In genomic region chr5:139649082-139649991, GRCh38 we compare ENCODE assay signal across 8 cellular contexts. TPM values are rescaled to one million over a fixed set of nuclear protein-coding genes. Genes with fewer than 3 reads are reported as not detected.
DNase-seq lines count a peak whose midpoint lies in the region; ATAC-seq, FAIRE-seq and TF ChIP-seq lines count a peak whose summit lies in the region.

No MANE protein-coding gene starts in this region.

- TF ChIP-seq CTCF in astrocyte (IDR thresholded peaks at IDR 0.05; ENCODE audit: insufficient read depth, low read depth, low read length): no peak

- ATAC-seq in stimulated activated effector memory CD8-positive, alpha-beta T cell treated with anti-CD3 and anti-CD28 coated beads, Interleukin-12 subunit alpha, Interleukin-12 subunit beta, amount 100 ng/mL, for 72 hours: peak; percentile 2
- no peak for ATAC-seq in HG03460 (IDR thresholded peaks at IDR 0.05; ENCODE audit: unreplicated experiment)

- H3K9me3 ChIP-seq in astrocyte (ENCODE audit: insufficient read depth, low read depth, low read length): no peaks in the 10 kb centered on the region

- peaks cover 44% of the 10 kb centered on the region for H4K20me1 ChIP-seq in astrocyte (ENCODE audit: insufficient read depth, low read length)

- H3K79me2 ChIP-seq in astrocyte (ENCODE audit: insufficient read depth, low read length): peaks cover 63% of the 10 kb centered on the region

- H3K27ac ChIP-seq in astrocyte (ENCODE audit: low read depth, low read length): peak overlapping the region; percentile 94

- H3K4me2 ChIP-seq in astrocyte (ENCODE audit: low read length): peak overlapping the region; percentile 87

- no peaks in the 10 kb centered on the region for H3K27me3 ChIP-seq in astrocyte (ENCODE audit: insufficient read depth, low read length)

- H2AFZ ChIP-seq in astrocyte (ENCODE audit: low read depth, low read length): no peak overlapping the region

- peaks cover 33% of the 10 kb centered on the region for H3K4me1 Mint-ChIP-seq in astrocyte (ENCODE audit: low read depth, unreplicated experiment)
- peaks cover 57% of the 10 kb centered on the region for H3K4me1 Mint-ChIP-seq in stimulated activated effector memory CD8-positive, alpha-beta T cell treated with anti-CD3 and anti-CD28 coated beads, Interleukin-12 subunit alpha, Interleukin-12 subunit beta, amount 100 ng/mL, for 72 hours

- DNase-seq in ELF-1 (ENCODE audit: low read depth, low spot score): peak; percentile 75
- peak; percentile 40 for DNase-seq in LHCN-M2 (ENCODE audit: low read depth)
- DNase-seq in astrocyte (ENCODE audit: low read depth): no peak
- DNase-seq in iPS-NIHi7 (ENCODE audit: extremely low spot score): peak; percentile 67
- DNase-seq in stimulated activated effector memory CD8-positive, alpha-beta T cell treated with anti-CD3 and anti-CD28 coated beads, Interleukin-12 subunit alpha, Interleukin-12 subunit beta, amount 100 ng/mL, for 72 hours (ENCODE audit: low spot score in 2 of 2): no peak
- no peak for DNase-seq in AG20443 (ENCODE audit: low spot score)
- no peak for DNase-seq in NCI-H187 (lab: John Stamatoyannopoulos, UW)

- H3K4me3 Mint-ChIP-seq in astrocyte (ENCODE audit: unreplicated experiment): peak overlapping the region; percentile 100
- H3K4me3 Mint-ChIP-seq in stimulated activated effector memory CD8-positive, alpha-beta T cell treated with anti-CD3 and anti-CD28 coated beads, Interleukin-12 subunit alpha, Interleukin-12 subunit beta, amount 100 ng/mL, for 72 hours: peak overlapping the region; percentile 93

- H3K27me3 Mint-ChIP-seq in astrocyte (ENCODE audit: low read depth, unreplicated experiment): peaks cover 11% of the 10 kb centered on the region

- peak overlapping the region; percentile 86 for H3K27ac Mint-ChIP-seq in astrocyte (ENCODE audit: unreplicated experiment)
- peak overlapping the region; percentile 78 for H3K27ac Mint-ChIP-seq in stimulated activated effector memory CD8-positive, alpha-beta T cell treated with anti-CD3 and anti-CD28 coated beads, Interleukin-12 subunit alpha, Interleukin-12 subunit beta, amount 100 ng/mL, for 72 hours

- H3K9me3 Mint-ChIP-seq in astrocyte (ENCODE audit: unreplicated experiment): peaks cover 2% of the 10 kb centered on the region
- H3K9me3 Mint-ChIP-seq in stimulated activated effector memory CD8-positive, alpha-beta T cell treated with anti-CD3 and anti-CD28 coated beads, Interleukin-12 subunit alpha, Interleukin-12 subunit beta, amount 100 ng/mL, for 72 hours: no peaks in the 10 kb centered on the region

- no peaks in the 10 kb centered on the region for H3K36me3 ChIP-seq in astrocyte (ENCODE audit: insufficient read depth, low read length)

- H3K9ac ChIP-seq in astrocyte (ENCODE audit: low read length): peak overlapping the region; percentile 88

- FAIRE-seq in astrocyte (lab: Jason Lieb, UNC): no peak

- peak overlapping the region; percentile 77 for H3K4me3 ChIP-seq in astrocyte (ENCODE audit: insufficient read depth, low read depth, low read length)

- H3K36me3 Mint-ChIP-seq in astrocyte (ENCODE audit: low read depth, unreplicated experiment): peaks cover 8% of the 10 kb centered on the region
- H3K36me3 Mint-ChIP-seq in stimulated activated effector memory CD8-positive, alpha-beta T cell treated with anti-CD3 and anti-CD28 coated beads, Interleukin-12 subunit alpha, Interleukin-12 subunit beta, amount 100 ng/mL, for 72 hours: peaks cover 8% of the 10 kb centered on the region

- H3K4me1 ChIP-seq in astrocyte (ENCODE audit: insufficient read depth, low read length): peaks cover 44% of the 10 kb centered on the region

RNA-seq across cellular contexts. Expression of gene CXXC5, which starts 1.2 kb away (rescaled TPM):
- total RNA-seq in LHCN-M2 (2014; rRNA removed) (240 and 264 TPM in 2 replicates), astrocyte (151 and 185 TPM in 2 replicates)
- 111 TPM for polyA plus RNA-seq in LHCN-M2 (2012)

Comparison
In these comparisons a context has a peak if more than half of its experiments do, and no peak if none do; other contexts are left out.
1. DNase-seq: peak in ELF-1 (single experiment), LHCN-M2 (single experiment) and iPS-NIHi7 (single experiment); none in astrocyte (single experiment), stimulated activated effector memory CD8-positive, alpha-beta T cell treated with anti-CD3 and anti-CD28 coated beads, Interleukin-12 subunit alpha, Interleukin-12 subunit beta, amount 100 ng/mL, for 72 hours (0 of 2), AG20443 (single experiment) and NCI-H187 (0 of 2).